Comparison of ENCODE assay signal across 29 cellular contexts in the genomic region with DNA sequence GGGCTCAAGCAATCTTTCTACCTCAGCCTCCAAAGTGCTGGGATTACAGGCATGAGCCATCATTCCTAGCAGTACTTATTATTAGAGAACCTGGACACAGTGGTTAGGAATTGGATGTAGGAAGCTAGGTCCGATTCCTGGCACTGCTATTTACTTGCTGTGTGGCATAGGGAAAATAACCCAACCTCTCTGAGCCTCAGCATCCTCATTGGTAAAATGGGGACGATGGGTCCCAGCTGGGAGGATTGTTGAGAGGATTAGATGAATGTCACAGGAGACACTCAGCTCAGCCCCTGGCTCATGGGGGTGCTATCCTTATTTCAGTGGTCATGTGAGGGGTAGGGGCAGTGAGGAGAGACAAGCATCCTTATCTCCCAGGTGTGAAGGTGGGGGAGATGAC.
"Had no signal": no experiment of that assay in that cellular context is flagged by ENCODE, and none has a peak within 500 bp of the region (broad histone marks: within the 10 kb centered on the region; RNA-seq: fewer than 3 reads in every experiment).

No MANE protein-coding gene starts in this region.

- H3K27ac ChIP-seq: neural progenitor cell, ovary, parathyroid adenoma, psoas muscle, skin epidermis, spleen, stomach, thoracic aorta, thyroid gland, tibial nerve, upper lobe of left lung, vagina had no signal

- H3K9ac ChIP-seq: neural progenitor cell, parathyroid adenoma had no signal

- H3K4me3 Mint-ChIP-seq: natural killer cell; nephron; stimulated activated memory B cell treated with anti-CD40 and anti-IgM and Interleukin-4, amounts not matched to agents 10 μg/mL and 1 μg/mL and 100 μg/mL, for 72 hours; stimulated activated naive CD8-positive, alpha-beta T cell treated with anti-CD3 and anti-CD28 coated beads, Interleukin-15, Interleukin-2, amounts not matched to agents 100 ng/mL and 50 ng/mL, for 24 hours had no signal

- H3K4me3 ChIP-seq: neural progenitor cell, ovary, psoas muscle, skin epidermis, smooth muscle cell, spleen, stomach, thoracic aorta, thyroid gland, tibial nerve, upper lobe of left lung, vagina had no signal

- H3K27ac Mint-ChIP-seq: natural killer cell; nephron; neural progenitor cell; progenitor cell of endocrine pancreas; stimulated activated memory B cell treated with anti-CD40 and anti-IgM and Interleukin-4, amounts not matched to agents 10 μg/mL and 1 μg/mL and 100 μg/mL, for 72 hours; stimulated activated naive CD8-positive, alpha-beta T cell treated with anti-CD3 and anti-CD28 coated beads, Interleukin-15, Interleukin-2, amounts not matched to agents 100 ng/mL and 50 ng/mL, for 24 hours had no signal

- H3K79me2 ChIP-seq: parathyroid adenoma had no signal

- H3K9me3 Mint-ChIP-seq: natural killer cell; nephron; neural progenitor cell; stimulated activated memory B cell treated with anti-CD40 and anti-IgM and Interleukin-4, amounts not matched to agents 10 μg/mL and 1 μg/mL and 100 μg/mL, for 72 hours; stimulated activated naive CD8-positive, alpha-beta T cell treated with anti-CD3 and anti-CD28 coated beads, Interleukin-15, Interleukin-2, amounts not matched to agents 100 ng/mL and 50 ng/mL, for 24 hours had no signal

- H3K27me3 ChIP-seq: neural progenitor cell, ovary, thyroid gland, upper lobe of left lung, vagina had no signal

- ATAC-seq: natural killer cell; psoas muscle; right cardiac atrium; sciatic nerve; stimulated activated memory B cell treated with anti-CD40 and anti-IgM and Interleukin-4, amounts not matched to agents 10 μg/mL and 1 μg/mL and 100 μg/mL, for 72 hours had no signal

- FAIRE-seq: urothelium cell line had no signal

- H2AFZ ChIP-seq: neural progenitor cell, parathyroid adenoma had no signal

- H3K4me1 Mint-ChIP-seq: natural killer cell; nephron; stimulated activated memory B cell treated with anti-CD40 and anti-IgM and Interleukin-4, amounts not matched to agents 10 μg/mL and 1 μg/mL and 100 μg/mL, for 72 hours had no signal

- H3K27me3 Mint-ChIP-seq: stimulated activated naive CD8-positive, alpha-beta T cell treated with anti-CD3 and anti-CD28 coated beads, Interleukin-15, Interleukin-2, amounts not matched to agents 100 ng/mL and 50 ng/mL, for 24 hours had no signal

- H3K36me3 Mint-ChIP-seq: natural killer cell; neural progenitor cell; stimulated activated memory B cell treated with anti-CD40 and anti-IgM and Interleukin-4, amounts not matched to agents 10 μg/mL and 1 μg/mL and 100 μg/mL, for 72 hours had no signal

- H3K4me1 ChIP-seq: parathyroid adenoma, psoas muscle, spleen, stomach, thyroid gland, tibial nerve, upper lobe of left lung, vagina had no signal

- H3K4me2 ChIP-seq: neural progenitor cell, smooth muscle cell had no signal

- DNase-seq: natural killer cell; occipital lobe; ovary; psoas muscle; spleen; stimulated activated CD4-positive, alpha-beta T cell treated with anti-CD3 and anti-CD28 coated beads, Interleukin-12 subunit alpha, Interleukin-12 subunit beta, amount 100 ng/mL, for 4 hours; stimulated activated CD4-positive, alpha-beta T cell treated with anti-CD3 and anti-CD28 coated beads, Interleukin-1b, Interleukin-23, amount 100 ng/mL, for 48 hours; stimulated activated CD4-positive, alpha-beta T cell treated with anti-CD3 and anti-CD28 coated beads, Interleukin-4, amount 100 ng/mL, for 1 hour; stimulated activated CD4-positive, alpha-beta T cell treated with anti-CD3 and anti-CD28 coated beads, Interleukin-4, amount 100 ng/mL, for 4 hours; stimulated activated CD8-positive, alpha-beta memory T cell treated with anti-CD3 and anti-CD28 coated beads, Interleukin-4, amount 100 ng/mL, for 48 hours; stimulated activated naive CD4-positive, alpha-beta T cell treated with Interleukin-2 at 50 U/mL for 16 hours; stomach; thyroid gland; trophoblast cell; upper lobe of left lung had no signal

- H3K9me3 ChIP-seq: ovary, psoas muscle, spleen, stomach, thoracic aorta, thyroid gland, tibial nerve, upper lobe of left lung, vagina had no signal

- H3K36me3 ChIP-seq: neural progenitor cell, ovary, spleen, stomach, thoracic aorta, thyroid gland, tibial nerve, upper lobe of left lung, vagina had no signal
